ENCODE assay signal across 1 cellular context in genomic region chr3:188268336-188268735, GRCh38.
TF ChIP-seq lines count a peak whose summit lies in the region.

No MANE protein-coding gene starts in this region.

TF ChIP-seq in IMR-90, 13 proteins besides CTCF, POLR2A, EP300 and RAD21 (continued from another document):
- no peak for TF ChIP-seq BHLHE40 (IDR thresholded peaks at IDR 0.05; ENCODE audit: low read depth, low read length)
- no peak for TF ChIP-seq MAZ (IDR thresholded peaks at IDR 0.05; ENCODE audit: borderline replicate concordance, low read depth, low read length)
- no peak for TF ChIP-seq FOS (IDR thresholded peaks at IDR 0.05; ENCODE audit: low read depth, low read length)
